Comparison of ENCODE assay signal across 1 cellular context in the genomic region with DNA sequence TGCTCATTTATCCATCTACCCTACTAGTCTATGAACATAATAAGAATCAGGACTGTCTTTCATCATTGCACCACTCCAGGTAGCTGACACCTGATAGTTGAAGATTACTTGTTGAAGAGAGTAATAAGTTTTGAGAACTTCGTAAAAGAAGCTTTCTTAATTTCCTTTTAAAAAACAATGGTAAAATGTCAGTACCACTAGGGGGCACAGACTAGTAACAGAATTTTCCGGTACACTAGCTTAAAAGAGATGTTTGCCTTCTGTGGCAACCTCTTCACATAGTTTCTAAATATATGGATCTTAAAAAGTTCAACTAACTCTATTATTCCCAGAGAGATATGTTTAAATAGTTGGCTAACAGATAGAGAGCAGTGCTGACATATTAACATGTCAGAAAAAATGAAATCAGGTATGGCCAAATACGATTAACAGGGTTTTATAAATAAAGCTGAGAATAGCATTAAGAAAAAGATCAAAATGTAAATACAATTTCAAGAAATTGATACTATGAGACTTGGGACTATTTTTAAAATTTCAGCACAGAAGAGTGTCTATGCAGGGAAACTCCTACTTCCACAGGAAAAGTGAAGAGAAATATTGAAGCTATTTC.
TF ChIP-seq lines count a peak whose summit lies in the region.

No MANE protein-coding gene starts in this region.

TF ChIP-seq in GM23338, 12 proteins besides CTCF, POLR2A, EP300 and RAD21 (continued from another document):
- TF ChIP-seq, protein P1, sequence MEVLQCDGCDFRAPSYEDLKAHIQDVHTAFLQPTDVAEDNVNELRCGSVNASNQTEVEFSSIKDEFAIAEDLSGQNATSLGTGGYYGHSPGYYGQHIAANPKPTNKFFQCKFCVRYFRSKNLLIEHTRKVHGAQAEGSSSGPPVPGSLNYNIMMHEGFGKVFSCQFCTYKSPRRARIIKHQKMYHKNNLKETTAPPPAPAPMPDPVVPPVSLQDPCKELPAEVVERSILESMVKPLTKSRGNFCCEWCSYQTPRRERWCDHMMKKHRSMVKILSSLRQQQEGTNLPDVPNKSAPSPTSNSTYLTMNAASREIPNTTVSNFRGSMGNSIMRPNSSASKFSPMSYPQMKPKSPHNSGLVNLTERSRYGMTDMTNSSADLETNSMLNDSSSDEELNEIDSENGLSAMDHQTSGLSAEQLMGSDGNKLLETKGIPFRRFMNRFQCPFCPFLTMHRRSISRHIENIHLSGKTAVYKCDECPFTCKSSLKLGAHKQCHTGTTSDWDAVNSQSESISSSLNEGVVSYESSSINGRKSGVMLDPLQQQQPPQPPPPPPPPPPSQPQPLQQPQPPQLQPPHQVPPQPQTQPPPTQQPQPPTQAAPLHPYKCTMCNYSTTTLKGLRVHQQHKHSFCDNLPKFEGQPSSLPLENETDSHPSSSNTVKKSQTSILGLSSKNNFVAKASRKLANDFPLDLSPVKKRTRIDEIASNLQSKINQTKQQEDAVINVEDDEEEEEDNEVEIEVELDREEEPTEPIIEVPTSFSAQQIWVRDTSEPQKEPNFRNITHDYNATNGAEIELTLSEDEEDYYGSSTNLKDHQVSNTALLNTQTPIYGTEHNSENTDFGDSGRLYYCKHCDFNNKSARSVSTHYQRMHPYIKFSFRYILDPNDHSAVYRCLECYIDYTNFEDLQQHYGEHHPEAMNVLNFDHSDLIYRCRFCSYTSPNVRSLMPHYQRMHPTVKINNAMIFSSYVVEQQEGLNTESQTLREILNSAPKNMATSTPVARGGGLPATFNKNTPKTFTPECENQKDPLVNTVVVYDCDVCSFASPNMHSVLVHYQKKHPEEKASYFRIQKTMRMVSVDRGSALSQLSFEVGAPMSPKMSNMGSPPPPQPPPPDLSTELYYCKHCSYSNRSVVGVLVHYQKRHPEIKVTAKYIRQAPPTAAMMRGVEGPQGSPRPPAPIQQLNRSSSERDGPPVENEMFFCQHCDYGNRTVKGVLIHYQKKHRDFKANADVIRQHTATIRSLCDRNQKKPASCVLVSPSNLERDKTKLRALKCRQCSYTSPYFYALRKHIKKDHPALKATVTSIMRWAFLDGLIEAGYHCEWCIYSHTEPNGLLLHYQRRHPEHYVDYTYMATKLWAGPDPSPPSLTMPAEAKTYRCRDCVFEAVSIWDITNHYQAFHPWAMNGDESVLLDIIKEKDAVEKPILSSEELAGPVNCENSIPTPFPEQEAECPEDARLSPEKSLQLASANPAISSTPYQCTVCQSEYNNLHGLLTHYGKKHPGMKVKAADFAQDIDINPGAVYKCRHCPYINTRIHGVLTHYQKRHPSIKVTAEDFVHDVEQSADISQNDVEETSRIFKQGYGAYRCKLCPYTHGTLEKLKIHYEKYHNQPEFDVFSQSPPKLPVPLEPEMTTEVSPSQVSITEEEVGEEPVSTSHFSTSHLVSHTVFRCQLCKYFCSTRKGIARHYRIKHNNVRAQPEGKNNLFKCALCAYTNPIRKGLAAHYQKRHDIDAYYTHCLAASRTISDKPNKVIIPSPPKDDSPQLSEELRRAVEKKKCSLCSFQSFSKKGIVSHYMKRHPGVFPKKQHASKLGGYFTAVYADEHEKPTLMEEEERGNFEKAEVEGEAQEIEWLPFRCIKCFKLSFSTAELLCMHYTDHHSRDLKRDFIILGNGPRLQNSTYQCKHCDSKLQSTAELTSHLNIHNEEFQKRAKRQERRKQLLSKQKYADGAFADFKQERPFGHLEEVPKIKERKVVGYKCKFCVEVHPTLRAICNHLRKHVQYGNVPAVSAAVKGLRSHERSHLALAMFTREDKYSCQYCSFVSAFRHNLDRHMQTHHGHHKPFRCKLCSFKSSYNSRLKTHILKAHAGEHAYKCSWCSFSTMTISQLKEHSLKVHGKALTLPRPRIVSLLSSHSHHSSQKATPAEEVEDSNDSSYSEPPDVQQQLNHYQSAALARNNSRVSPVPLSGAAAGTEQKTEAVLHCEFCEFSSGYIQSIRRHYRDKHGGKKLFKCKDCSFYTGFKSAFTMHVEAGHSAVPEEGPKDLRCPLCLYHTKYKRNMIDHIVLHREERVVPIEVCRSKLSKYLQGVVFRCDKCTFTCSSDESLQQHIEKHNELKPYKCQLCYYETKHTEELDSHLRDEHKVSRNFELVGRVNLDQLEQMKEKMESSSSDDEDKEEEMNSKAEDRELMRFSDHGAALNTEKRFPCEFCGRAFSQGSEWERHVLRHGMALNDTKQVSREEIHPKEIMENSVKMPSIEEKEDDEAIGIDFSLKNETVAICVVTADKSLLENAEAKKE (CRISPR knock-in tag; IDR thresholded peaks at IDR 0.05) = no peak
- TF ChIP-seq NANOG (IDR thresholded peaks at IDR 0.05; ENCODE audit: borderline replicate concordance) (no peak), ZNF331 (CRISPR knock-in tag; IDR thresholded peaks at IDR 0.05; ENCODE audit: low read depth) (no peak), CREB1 (CRISPR knock-in tag; IDR thresholded peaks at IDR 0.05; ENCODE audit: low read depth) (no peak), STAT1 (IDR thresholded peaks at IDR 0.05; ENCODE audit: unreplicated experiment) (no peak), JUNB (IDR thresholded peaks at IDR 0.05; ENCODE audit: unreplicated experiment) (no peak), POLR2AphosphoS5 (IDR thresholded peaks at IDR 0.05; ENCODE audit: low read depth) (no peak), EZH2phosphoT487 (IDR thresholded peaks at IDR 0.05; ENCODE audit: unreplicated experiment) (no peak), EZH2 (IDR thresholded peaks at IDR 0.05; ENCODE audit: low read depth, unreplicated experiment) (no peak)
- TF ChIP-seq, protein P2, sequence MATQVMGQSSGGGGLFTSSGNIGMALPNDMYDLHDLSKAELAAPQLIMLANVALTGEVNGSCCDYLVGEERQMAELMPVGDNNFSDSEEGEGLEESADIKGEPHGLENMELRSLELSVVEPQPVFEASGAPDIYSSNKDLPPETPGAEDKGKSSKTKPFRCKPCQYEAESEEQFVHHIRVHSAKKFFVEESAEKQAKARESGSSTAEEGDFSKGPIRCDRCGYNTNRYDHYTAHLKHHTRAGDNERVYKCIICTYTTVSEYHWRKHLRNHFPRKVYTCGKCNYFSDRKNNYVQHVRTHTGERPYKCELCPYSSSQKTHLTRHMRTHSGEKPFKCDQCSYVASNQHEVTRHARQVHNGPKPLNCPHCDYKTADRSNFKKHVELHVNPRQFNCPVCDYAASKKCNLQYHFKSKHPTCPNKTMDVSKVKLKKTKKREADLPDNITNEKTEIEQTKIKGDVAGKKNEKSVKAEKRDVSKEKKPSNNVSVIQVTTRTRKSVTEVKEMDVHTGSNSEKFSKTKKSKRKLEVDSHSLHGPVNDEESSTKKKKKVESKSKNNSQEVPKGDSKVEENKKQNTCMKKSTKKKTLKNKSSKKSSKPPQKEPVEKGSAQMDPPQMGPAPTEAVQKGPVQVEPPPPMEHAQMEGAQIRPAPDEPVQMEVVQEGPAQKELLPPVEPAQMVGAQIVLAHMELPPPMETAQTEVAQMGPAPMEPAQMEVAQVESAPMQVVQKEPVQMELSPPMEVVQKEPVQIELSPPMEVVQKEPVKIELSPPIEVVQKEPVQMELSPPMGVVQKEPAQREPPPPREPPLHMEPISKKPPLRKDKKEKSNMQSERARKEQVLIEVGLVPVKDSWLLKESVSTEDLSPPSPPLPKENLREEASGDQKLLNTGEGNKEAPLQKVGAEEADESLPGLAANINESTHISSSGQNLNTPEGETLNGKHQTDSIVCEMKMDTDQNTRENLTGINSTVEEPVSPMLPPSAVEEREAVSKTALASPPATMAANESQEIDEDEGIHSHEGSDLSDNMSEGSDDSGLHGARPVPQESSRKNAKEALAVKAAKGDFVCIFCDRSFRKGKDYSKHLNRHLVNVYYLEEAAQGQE (IDR thresholded peaks at IDR 0.05; ENCODE audit: unreplicated experiment) = no peak
